Comparison of ENCODE assay signal across 8 cellular contexts in the genomic region with DNA sequence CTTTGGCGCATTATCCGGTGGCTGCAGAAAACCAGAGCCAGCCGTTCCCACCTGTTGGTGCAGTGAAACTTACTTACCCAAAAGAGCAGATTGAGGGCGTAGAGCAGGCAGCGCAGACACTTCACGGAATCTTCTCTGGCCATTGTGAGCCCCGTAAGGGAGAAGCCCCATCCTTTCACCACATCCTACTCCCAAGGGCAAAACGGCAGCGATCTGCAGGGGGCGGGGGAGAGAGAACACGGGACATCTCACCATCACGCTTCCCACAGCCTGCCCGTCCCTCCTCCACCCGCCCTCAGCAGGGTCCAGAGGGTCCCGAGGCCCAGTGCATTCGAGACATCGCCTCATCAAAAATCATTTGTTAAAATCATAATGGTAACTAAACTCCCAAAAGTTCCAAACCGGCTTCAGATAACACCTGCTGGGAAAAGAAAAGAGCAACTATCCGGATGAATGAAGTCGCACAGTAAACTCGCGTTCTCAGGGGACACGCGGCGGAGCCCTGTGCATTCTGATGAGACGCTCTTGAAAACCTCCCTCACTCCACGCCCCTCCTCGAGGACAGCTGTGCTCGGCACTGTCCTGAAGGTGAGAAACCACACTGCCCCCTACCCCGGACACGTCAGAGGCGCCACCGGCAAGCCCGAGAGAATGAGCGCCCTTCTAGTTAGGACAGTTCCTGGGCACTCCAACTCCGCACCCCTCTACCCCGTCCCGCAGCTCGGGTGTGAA. TPM values are rescaled to one million over a fixed set of nuclear protein-coding genes. Genes with fewer than 3 reads are reported as not detected.
A peak's percentile ranks its signal among the peaks of the same experiment; 100 is the strongest.
DNase-seq lines count a peak whose midpoint lies in the region; ATAC-seq and TF ChIP-seq lines count a peak whose summit lies in the region.

No MANE protein-coding gene starts in this region.

- H3K27me3 ChIP-seq in dorsolateral prefrontal cortex, result peaks cover 0 to 12% (median 0%) of the 10 kb centered on the region in 45 donors
- H3K27me3 ChIP-seq in right lobe of liver, result no peaks in the 10 kb centered on the region

- H3K27ac ChIP-seq in SK-N-MC (no peak overlapping the region), dorsolateral prefrontal cortex (peak overlapping the region in 16 of 59 donors; percentile 11 to 87 (median 80)), right lobe of liver (peak overlapping the region; percentile 82 to 91 (median 83)), substantia nigra (ENCODE audit: low read depth, low read length, poor library complexity, severe bottlenecking) (no peak overlapping the region)

- intact Hi-C loops in dorsolateral prefrontal cortex (cut with DNase I) (loop anchor here in 1 of 2 donors (10.0 kb wide), 1 partner anchor 52 kb away; no protein-coding TSS in a partner anchor), right lobe of liver (cut with DNase I) (no loop called here)

- no peaks in the 10 kb centered on the region for H3K36me3 ChIP-seq in SK-N-MC (ENCODE audit: insufficient read depth, low read length)
- no peaks in the 10 kb centered on the region for H3K36me3 ChIP-seq in right lobe of liver

- peak; percentile 69 for DNase-seq in HT-29 (ENCODE audit: low spot score)
- DNase-seq in SK-N-MC (ENCODE audit: low read depth, low spot score), result no peak
- peak in 5 of 10 donors; percentile 10 to 41 (median 16) for DNase-seq in dorsolateral prefrontal cortex
- DNase-seq in right lobe of liver, result peak; percentile 58 to 63 (median 60)
- peak in 31 of 49 donors; percentile 0 to 34 (median 8) for DNase-seq in substantia nigra (lab: John Stamatoyannopoulos, UW)
- no peak for DNase-seq in stimulated activated naive CD4-positive, alpha-beta T cell (lab: John Stamatoyannopoulos, UW)

- H3K4me3 ChIP-seq in SK-N-MC (peak overlapping the region; percentile 80), dorsolateral prefrontal cortex (peak overlapping the region; percentile 44 to 86 (median 73)), right lobe of liver (peak overlapping the region; percentile 64 to 78 (median 70))

- ATAC-seq in GM21528 (IDR thresholded peaks at IDR 0.05; ENCODE audit: low FRiP score, unreplicated experiment) (peak; percentile 68), right lobe of liver (peak; percentile 49 to 61 (median 58))

- H3K4me1 ChIP-seq in right lobe of liver, result peaks cover 0 to 5% (median 0%) of the 10 kb centered on the region in 4 donors

- no peak for TF ChIP-seq POLR2A in right lobe of liver (IDR thresholded peaks at IDR 0.05)

- H3K9ac ChIP-seq in SK-N-MC (ENCODE audit: insufficient read length), result no peak overlapping the region

- TF ChIP-seq CTCF in GM12873 (IDR thresholded peaks at IDR 0.05; ENCODE audit: insufficient read depth, low read depth, low read length, missing control alignments) (peak; percentile 11), dorsolateral prefrontal cortex (IDR thresholded peaks at IDR 0.05 in 54 of 56, conservative IDR thresholded peaks at IDR 0.05 in 2 of 56; ENCODE audit: low read depth in 1 of 56, partially characterized antibody in 56 of 56) (no peak), right lobe of liver (IDR thresholded peaks at IDR 0.05) (peak in 1 of 4 donors; percentile 2)

- H3K9me3 ChIP-seq in SK-N-MC (ENCODE audit: low read depth, low read length) (no peaks in the 10 kb centered on the region), right lobe of liver (no peaks in the 10 kb centered on the region)

- WGBS in right lobe of liver (ENCODE audit: insufficient coverage, low coverage, low lambda C conversion rate, missing lambda C conversion rate), result 9% methylated on average over 26 of the region's 39 CpGs

RNA-seq across cellular contexts. Expression of a gene that starts 1.2 kb away (rescaled TPM):
- 32.6 and 40.4 TPM in 2 replicates for total RNA-seq in HT-29 (2014; rRNA removed; shearing (Covaris generic))
- total RNA-seq in dorsolateral prefrontal cortex, result 10 to 100 TPM in 1 of 120 experiments, 1 to 10 TPM in 119; 1.6 to 13.4 (median 4.7) TPM
- 10 to 100 TPM; 10.7 to 14.4 (median 12.6) TPM for total RNA-seq in right lobe of liver

Comparison
In these comparisons a context has a peak if more than half of its experiments do, and no peak if none do; other contexts are left out.
1. DNase-seq: peak in HT-29 (single experiment), right lobe of liver (3 of 3) and substantia nigra (31 of 49); none in SK-N-MC (single experiment) and stimulated activated naive CD4-positive, alpha-beta T cell (0 of 6).
2. H3K27ac ChIP-seq: peak in right lobe of liver (3 of 3); none in SK-N-MC (single experiment) and substantia nigra (single experiment).
3. Peak in every context shown above with its lines, with median percentiles within 50 percentile points of each other: H3K4me3 ChIP-seq.